In the genomic region with DNA sequence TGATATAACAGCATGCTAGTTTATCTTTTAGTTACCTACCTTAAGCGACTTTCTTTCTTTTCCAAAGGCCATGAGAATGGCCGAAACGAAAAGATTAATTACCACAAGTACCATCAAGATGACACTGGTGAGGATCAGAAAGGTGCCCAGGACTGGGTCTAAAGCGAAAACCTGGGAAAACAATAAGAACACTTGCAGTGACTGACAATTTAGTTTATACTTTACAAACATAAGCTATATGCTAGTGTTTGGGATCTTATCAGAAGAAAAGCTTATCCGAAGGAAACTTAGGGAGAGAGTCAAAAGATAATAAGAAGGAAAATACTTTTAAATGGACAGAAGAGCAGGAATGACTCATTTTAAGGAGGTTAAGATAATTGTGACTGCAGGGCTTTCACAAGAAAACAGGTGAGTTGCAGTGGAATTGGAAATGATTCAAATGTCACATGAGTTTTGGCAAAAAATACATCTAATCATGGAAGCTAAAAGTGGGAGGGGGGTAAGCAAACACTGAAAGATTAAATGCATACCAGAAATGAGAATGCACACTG, we compare ENCODE assay signal across 1 cellular context.
TF ChIP-seq lines count a peak whose summit lies in the region.

No MANE protein-coding gene starts in this region.

TF ChIP-seq in IMR-90, 13 proteins besides CTCF, POLR2A, EP300 and RAD21:
- no peak for TF ChIP-seq ELK1 (IDR thresholded peaks at IDR 0.05; ENCODE audit: borderline replicate concordance, low read depth, low read length)
- TF ChIP-seq RFX5 (IDR thresholded peaks at IDR 0.05; ENCODE audit: low read depth, low read length) = no peak
- no peak for TF ChIP-seq BHLHE40 (IDR thresholded peaks at IDR 0.05; ENCODE audit: low read depth, low read length)
- TF ChIP-seq CHD1 (IDR thresholded peaks at IDR 0.05; ENCODE audit: low read depth, low read length) = no peak
